Comparison of ENCODE assay signal across 8 cellular contexts in the genomic region with DNA sequence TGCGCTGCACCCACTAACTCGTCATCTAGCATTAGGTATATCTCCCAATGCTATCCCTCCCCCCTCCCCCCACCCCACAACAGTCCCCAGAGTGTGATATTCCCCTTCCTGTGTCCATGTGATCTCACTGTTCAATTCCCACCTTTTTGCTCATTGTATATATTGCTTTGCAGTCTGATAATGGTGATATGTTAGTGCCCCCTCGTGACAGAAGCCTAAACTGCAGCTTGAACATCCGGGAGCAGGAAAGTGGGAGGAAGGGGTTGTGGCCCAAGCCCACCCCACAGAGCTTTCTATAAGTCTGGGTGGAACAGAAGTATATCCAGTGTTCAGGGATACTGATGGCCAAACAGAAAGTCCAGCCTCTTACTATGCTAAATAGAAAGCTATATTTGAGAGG. TPM values are rescaled to one million over a fixed set of nuclear protein-coding genes. Genes with fewer than 3 reads are reported as not detected.
A peak's percentile ranks its signal among the peaks of the same experiment; 100 is the strongest.
DNase-seq lines count a peak whose midpoint lies in the region; TF ChIP-seq lines count a peak whose summit lies in the region.
"Not testable (repeated sequence)": the region's sequence is repeated elsewhere in the genome, so short reads cannot be mapped to it uniquely, and the experiment has no call there.

No MANE protein-coding gene starts in this region.

- TF ChIP-seq CTCF in GM12874 (IDR thresholded peaks at IDR 0.05; ENCODE audit: insufficient read depth, low read depth, low read length) = peak; percentile 40; the same call in 1 of the 2 replicates
- peak; percentile 39 for TF ChIP-seq CTCF in RWPE1 (conservative IDR thresholded peaks at IDR 0.05; ENCODE audit: low read depth)
- TF ChIP-seq CTCF in kidney epithelial cell (IDR thresholded peaks at IDR 0.05; ENCODE audit: insufficient read depth, low read length, poor library complexity, severe bottlenecking) = peak; percentile 46
- TF ChIP-seq CTCF in spleen (IDR thresholded peaks at IDR 0.05 in 8 of 11, conservative IDR thresholded peaks at IDR 0.05 in 3 of 11) = peak in 8 of 11 experiments; percentile 15 to 47 (median 36)

- not testable (repeated sequence) for H3K4me3 ChIP-seq in kidney epithelial cell (ENCODE audit: low read depth, low read length); spleen

- intact Hi-C loops in spleen (cut with DNase I; ENCODE audit: low total_unique reads) = not testable (repeated sequence)

- H3K27me3 ChIP-seq in kidney epithelial cell (ENCODE audit: control insufficient read depth, insufficient read depth, low read length); spleen (replicated peaks in 1 of 7): not testable (repeated sequence)

- H3K36me3 ChIP-seq in kidney epithelial cell (ENCODE audit: control insufficient read depth, insufficient read depth, low read length); spleen: not testable (repeated sequence)

- H3K4me1 ChIP-seq in spleen = not testable (repeated sequence)

- 0 to 47% (median 33%) methylated on average over 2 to 4 of the region's 4 CpGs for WGBS in spleen, 5 donors

- not testable (repeated sequence) for H3K9me3 ChIP-seq in spleen

- POLR2A ChIA-PET in RWPE1 (lab: Yijun Ruan, JAX; ENCODE audit: low non-redundant PET) = not testable (repeated sequence)

- H3K27ac ChIP-seq in RWPE1, spleen: not testable (repeated sequence)

- peak; percentile 21 for DNase-seq in AG20443 (ENCODE audit: low spot score)
- peak; percentile 3 for DNase-seq in MV-4-11 (lab: John Stamatoyannopoulos, UW)
- peak; percentile 1 for DNase-seq in RWPE1 (ENCODE audit: low spot score)
- DNase-seq in activated T-cell treated with anti-CD3 and anti-CD28 coated beads for 24 hours (ENCODE audit: low read depth) = peak; percentile 8
- peak; percentile 21 for DNase-seq in effector CD4-positive, alpha-beta T cell
- DNase-seq in kidney epithelial cell (ENCODE audit: low read depth); spleen: not testable (repeated sequence)

- CTCF ChIA-PET in RWPE1 (lab: Yijun Ruan, JAX) = interaction anchor here (0.6 kb wide), 2 partner anchors 369 to 833 kb away, joined by 3 to 4 read pairs; no protein-coding TSS in a partner anchor

- not testable (repeated sequence) for TF ChIP-seq POLR2A in spleen (IDR thresholded peaks at IDR 0.05)

RNA-seq across cellular contexts. Expression of a gene that starts 29.6 kb away (rescaled TPM):
- total RNA-seq in kidney epithelial cell (0.13 TPM in 1 of 2 replicates, not detected in the other), spleen (1 to 10 TPM in 2 of 7 donors, under 1 TPM in 4, not detected in 1; 0.51 to 1.6 (median 0.77) TPM)
- under 1 TPM; 0.12 to 0.35 (median 0.17) TPM for polyA plus RNA-seq in spleen
